35 cellular contexts compared by ENCODE assay signal in genomic region chr9:115910899-115911298, GRCh38.
"Had no signal": no experiment of that assay in that cellular context is flagged by ENCODE, and none has a peak within 500 bp of the region (broad histone marks: within the 10 kb centered on the region; RNA-seq: fewer than 3 reads in every experiment).

No MANE protein-coding gene starts in this region.

- H3K4me3 ChIP-seq: adrenal gland, body of pancreas, breast epithelium had no signal

- H3K9me3 ChIP-seq: adrenal gland, body of pancreas, breast epithelium had no signal

- H3K27me3 ChIP-seq: adrenal gland, body of pancreas, brain microvascular endothelial cell, breast epithelium had no signal

- H3K4me1 ChIP-seq: adrenal gland, body of pancreas, breast epithelium had no signal

- H3K27ac ChIP-seq: adrenal gland, body of pancreas, brain microvascular endothelial cell, breast epithelium, VCaP had no signal

- ATAC-seq: activated CD8-positive, alpha-beta T cell treated with anti-CD3 and anti-CD28 coated beads for 36 hours; activated naive CD4-positive, alpha-beta T cell treated with anti-CD3 and anti-CD28 coated beads, Interleukin-2, amount 50 U/mL, for 72 hours; activated T-cell treated with anti-CD3 and anti-CD28 coated beads, Interleukin-2, amount 50 U/mL, for 4 hours; activated T-cell treated with anti-CD3 and anti-CD28 coated beads, Interleukin-2, amount 50 U/mL, for 72 hours; activated T-helper 17 cell treated with anti-CD3 and anti-CD28 coated beads, Interleukin-2, amount 50 U/mL, for 72 hours; body of pancreas had no signal

- DNase-seq: activated B cell treated with CpG ODN at 0.5 μM for 24 hours; activated CD4-positive, alpha-beta memory T cell treated with anti-CD3 and anti-CD28 coated beads for 36 hours; activated CD4-positive, alpha-beta T cell treated with anti-CD3 and anti-CD28 coated beads for 4 hours; activated CD4-positive, alpha-beta T cell treated with anti-CD3 and anti-CD28 coated beads, Interleukin-2, amount 10 ng/mL, durations not matched to agents 24 days and 14 days; activated CD4-positive, alpha-beta T cell treated with anti-CD3 and anti-CD28 coated beads, Interleukin-2, amount 50 U/mL, for 1 hour; activated CD4-positive, alpha-beta T cell treated with anti-CD3 and anti-CD28 coated beads, Interleukin-2, amount 50 U/mL, for 4 hours; activated CD4-positive, CD25-positive, alpha-beta regulatory T cell treated with anti-CD3 and anti-CD28 coated beads, Interleukin-2, amount 50 U/mL, for 72 hours; activated CD8-positive, alpha-beta memory T cell treated with anti-CD3 and anti-CD28 coated beads, Interleukin-2, amount 50 U/mL, for 4 hours; activated CD8-positive, alpha-beta T cell treated with anti-CD3 and anti-CD28 coated beads for 36 hours; activated effector memory CD4-positive, alpha-beta T cell treated with anti-CD3 and anti-CD28 coated beads, Interleukin-2, amount 50 U/mL, for 16 hours; activated gamma-delta T cell treated with Interleukin-2 at 50 U/mL for 16 hours; activated naive CD4-positive, alpha-beta T cell; activated naive CD4-positive, alpha-beta T cell treated with anti-CD3 and anti-CD28 coated beads for 36 hours; activated naive CD4-positive, alpha-beta T cell treated with anti-CD3 and anti-CD28 coated beads, Interleukin-2, amount 50 U/mL, for 16 hours; activated naive CD8-positive, alpha-beta T cell treated with anti-CD3 and anti-CD28 coated beads for 36 hours; activated T-cell treated with anti-CD3 and anti-CD28 coated beads for 4 hours; activated T-cell treated with anti-CD3 and anti-CD28 coated beads, Interleukin-2, amount 50 U/mL, for 1 hour; activated T-cell treated with anti-CD3 and anti-CD28 coated beads, Interleukin-2, amount 50 U/mL, for 4 hours; activated T-cell treated with anti-CD3 and anti-CD28 coated beads, Interleukin-2, amount 50 U/mL, for 72 hours; adrenal gland; amniotic stem cell; aorta; body of pancreas; brain microvascular endothelial cell; central memory CD4-positive, alpha-beta T cell; SW 1271; T-helper 1 cell; T-helper 2 cell; T-helper 9 cell had no signal

- H3K36me3 ChIP-seq: adrenal gland, brain microvascular endothelial cell, breast epithelium had no signal

- FAIRE-seq: astrocyte, TTC549 had no signal
